ENCODE assay signal across 25 cellular contexts in genomic region chr2:121129692-121130091, GRCh38.
DNase-seq lines count a peak whose midpoint lies in the region; ATAC-seq and TF ChIP-seq lines count a peak whose summit lies in the region.
"Had no signal": no experiment of that assay in that cellular context is flagged by ENCODE, and none has a peak within 500 bp of the region (broad histone marks: within the 10 kb centered on the region; RNA-seq: fewer than 3 reads in every experiment).

No MANE protein-coding gene starts in this region.

- no peak overlapping the region for H3K4me3 ChIP-seq in esophagus squamous epithelium
- no peak overlapping the region for H3K4me3 ChIP-seq in suprapubic skin
- H3K4me3 ChIP-seq in GM23248 = no peak overlapping the region
- H3K4me3 ChIP-seq: HAP-1, MG63 had no signal

- no peak for TF ChIP-seq POLR2A in esophagus squamous epithelium (IDR thresholded peaks at IDR 0.05)
- TF ChIP-seq POLR2A in suprapubic skin (IDR thresholded peaks at IDR 0.05) = no peak
- TF ChIP-seq POLR2A in erythroblast (IDR thresholded peaks at IDR 0.05; ENCODE audit: low read length) = no peak

- no peaks in the 10 kb centered on the region for H4K20me1 ChIP-seq in GM23248 (ENCODE audit: insufficient read depth)

- no peaks in the 10 kb centered on the region for H3K9me3 Mint-ChIP-seq in WTC11

- H3K4me1 ChIP-seq in esophagus squamous epithelium = peaks cover 0 to 55% (median 6%) of the 10 kb centered on the region in 3 donors
- peaks cover 13% of the 10 kb centered on the region for H3K4me1 ChIP-seq in suprapubic skin
- H3K4me1 ChIP-seq in GM23248 (ENCODE audit: insufficient read depth) = no peaks in the 10 kb centered on the region
- H3K4me1 ChIP-seq: BE2C, HAP-1 had no signal

- POLR2A ChIA-PET in WTC11 (lab: Charles Lee) = no interaction called here

- H3K79me2 ChIP-seq in GM23248 (ENCODE audit: insufficient read depth) = no peaks in the 10 kb centered on the region

- H3K9ac ChIP-seq in GM23248 = no peak overlapping the region

- in situ Hi-C loops in GM23248 (cut with MboI) = no loop called here

- no peaks in the 10 kb centered on the region for H3K36me3 Mint-ChIP-seq in WTC11

- peak; percentile 43 for DNase-seq in NCI-H146 (lab: John Stamatoyannopoulos, UW)
- no peak for DNase-seq in NCI-H146 treated with DMSO at 0.1 percent for 48 hours (lab: John Stamatoyannopoulos, UW; ENCODE audit: unreplicated experiment)
- DNase-seq in esophagus squamous epithelium (lab: John Stamatoyannopoulos, UW) = no peak
- no peak for DNase-seq in suprapubic skin (ENCODE audit: low spot score in 2 of 2)
- no peak for DNase-seq in erythroblast (lab: John Stamatoyannopoulos, UW)
- DNase-seq in WTC11 (ENCODE audit: low spot score) = no peak
- DNase-seq in GM23248 = no peak
- DNase-seq: 8988T; ACHN; Calu3; IMR-90; KG1; MG63; NCI-H187; NCI-H2081 treated with DMSO at 0.1 percent for 48 hours; NCI-H2171; NCI-H226; NCI-H510A treated with DMSO at 0.1 percent for 48 hours; NCI-H82; NK-92 treated with Interleukin-12 subunit alpha and Interleukin-12 subunit beta, amount 100 ng/mL, for 24 hours; PC-3 had no signal

- no peaks in the 10 kb centered on the region for H3F3A ChIP-seq in GM23248 (ENCODE audit: insufficient read depth)

- H2AFZ ChIP-seq in GM23248 = no peak overlapping the region

- no peaks in the 10 kb centered on the region for H3K9me2 ChIP-seq in GM23248 (ENCODE audit: insufficient read depth)

- H3K4me1 Mint-ChIP-seq in WTC11 = peaks cover 23% of the 10 kb centered on the region

- intact Hi-C loops in esophagus squamous epithelium (cut with DNase I) = no loop called here

- H3K4me3 Mint-ChIP-seq in WTC11 = no peak overlapping the region

- H3K27ac ChIP-seq in VCaP (peak overlapping the region; percentile 27; the same call in 1 of the 2 replicates), esophagus squamous epithelium (peak overlapping the region; percentile 39 to 74 (median 47)), suprapubic skin (peak overlapping the region; percentile 35), GM23248 (no peak overlapping the region)

- H3K9me3 ChIP-seq in esophagus squamous epithelium = no peaks in the 10 kb centered on the region
- no peaks in the 10 kb centered on the region for H3K9me3 ChIP-seq in suprapubic skin
- H3K9me3 ChIP-seq in GM23248 (ENCODE audit: low read depth) = no peaks in the 10 kb centered on the region
- H3K9me3 ChIP-seq: BE2C, HAP-1, MG63 had no signal

- no peak for TF ChIP-seq EP300 in suprapubic skin (IDR thresholded peaks at IDR 0.05)

- CTCF ChIA-PET in WTC11 (lab: Charles Lee) = interaction anchor here (1.3 to 7.8 kb wide), 8 partner anchors 10 to 225 kb away, joined by 6 to 112 read pairs (median 17); no protein-coding TSS in a partner anchor

- H3K36me3 ChIP-seq in esophagus squamous epithelium = no peaks in the 10 kb centered on the region
- H3K36me3 ChIP-seq in suprapubic skin = no peaks in the 10 kb centered on the region
- H3K36me3 ChIP-seq in GM23248 (ENCODE audit: low read depth) = no peaks in the 10 kb centered on the region
- H3K36me3 ChIP-seq: BE2C, HAP-1, MG63 had no signal

- TF ChIP-seq CTCF in VCaP (conservative IDR thresholded peaks at IDR 0.05) (no peak), esophagus squamous epithelium (IDR thresholded peaks at IDR 0.05) (no peak), suprapubic skin (IDR thresholded peaks at IDR 0.05) (no peak), WTC11 (IDR thresholded peaks at IDR 0.05) (no peak)

- H3K27me3 Mint-ChIP-seq in WTC11 (ENCODE audit: low read depth) = peaks cover 8% of the 10 kb centered on the region

- H3K4me2 ChIP-seq in GM23248 (ENCODE audit: unreplicated experiment) = no peak overlapping the region

- no peak for ATAC-seq in WTC11
- ATAC-seq: PC-3, SK-N-SH treated with all-trans-retinoic acid at 6 μM for 48 hours had no signal

- H3K27ac Mint-ChIP-seq in WTC11 = no peak overlapping the region

- H3K27me3 ChIP-seq in esophagus squamous epithelium (no peaks in the 10 kb centered on the region), suprapubic skin (no peaks in the 10 kb centered on the region), GM23248 (replicated peaks; ENCODE audit: insufficient read depth) (peaks cover 8% of the 10 kb centered on the region; the same call in 1 of the 2 replicates)
- H3K27me3 ChIP-seq: BE2C, MG63 had no signal

- WGBS in esophagus squamous epithelium, 2 donors = 74 to 100% methylated on average over 2 to 4 of the region's 6 CpGs
- 60% methylated on average over 2 of the region's 6 CpGs for WGBS in suprapubic skin
- 32 to 38% methylated on average over 6 of the region's 6 CpGs for WGBS in GM23248 (ENCODE audit: low coverage in 1 of 2, low lambda C conversion rate in 2 of 2, missing lambda C conversion rate in 2 of 2), 2 experiments

TF ChIP-seq in WTC11, 78 proteins besides CTCF, POLR2A, EP300 and RAD21:
- TF ChIP-seq AR (CRISPR knock-in tag; IDR thresholded peaks at IDR 0.05) = no peak
- TF ChIP-seq ARID4B (CRISPR knock-in tag; IDR thresholded peaks at IDR 0.05; ENCODE audit: borderline replicate concordance) = no peak
